ENCODE assay signal across 15 cellular contexts in the genomic region with DNA sequence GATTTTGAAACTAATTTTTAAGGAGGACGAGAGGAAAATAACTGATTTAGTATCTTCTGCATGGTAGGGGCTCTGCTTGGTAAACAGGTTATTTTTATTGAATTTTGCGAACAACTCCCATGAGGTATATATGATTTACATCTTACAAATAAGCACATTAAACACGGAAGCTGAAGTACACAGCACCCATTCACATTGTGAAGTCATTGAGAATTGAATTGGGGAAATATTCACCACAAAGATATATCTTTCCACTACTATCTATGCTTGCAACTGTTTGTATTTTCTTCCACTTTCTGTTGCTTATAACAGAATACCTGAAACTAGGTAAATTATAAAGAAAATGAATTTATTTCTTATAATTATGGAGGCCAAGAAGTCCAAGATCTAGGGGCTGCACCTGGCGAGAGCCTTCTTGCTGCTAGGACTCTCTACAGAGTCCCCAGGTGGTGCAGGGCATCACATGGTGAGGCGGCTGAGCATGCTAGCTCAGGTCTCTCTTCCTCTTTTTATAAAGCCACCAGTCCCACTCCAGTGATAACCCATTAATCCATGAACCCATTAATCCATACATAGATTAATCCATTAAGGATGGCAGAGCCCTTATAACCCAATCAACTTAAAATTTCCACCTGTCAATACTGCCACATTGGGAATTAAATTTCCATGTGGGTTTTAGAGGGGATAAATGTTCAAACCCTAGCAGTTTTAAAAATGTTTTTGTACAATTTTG.
DNase-seq lines count a peak whose midpoint lies in the region; ATAC-seq and TF ChIP-seq lines count a peak whose summit lies in the region.
"Had no signal": no experiment of that assay in that cellular context is flagged by ENCODE, and none has a peak within 500 bp of the region (broad histone marks: within the 10 kb centered on the region; RNA-seq: fewer than 3 reads in every experiment).

No MANE protein-coding gene starts in this region.

- H3K9me3 ChIP-seq in WERI-Rb-1 (ENCODE audit: severe bottlenecking), result no peaks in the 10 kb centered on the region
- H3K9me3 ChIP-seq: BLaER1, left ventricle myocardium inferior, right lobe of liver had no signal

- no peaks in the 10 kb centered on the region for H3K4me1 Mint-ChIP-seq in activated T-cell treated with anti-CD3 and anti-CD28 coated beads, Interleukin-2, amount 50 U/mL, for 72 hours (ENCODE audit: low read depth)

- no peak overlapping the region for H3K27ac Mint-ChIP-seq in activated T-cell treated with anti-CD3 and anti-CD28 coated beads, Interleukin-2, amount 50 U/mL, for 72 hours

- no peaks in the 10 kb centered on the region for H3K36me3 Mint-ChIP-seq in activated T-cell treated with anti-CD3 and anti-CD28 coated beads, Interleukin-2, amount 50 U/mL, for 72 hours (ENCODE audit: insufficient read depth in 2 of 2)

- H3K36me3 ChIP-seq in WERI-Rb-1, result no peaks in the 10 kb centered on the region
- H3K36me3 ChIP-seq: BLaER1, left ventricle myocardium inferior, right lobe of liver had no signal

- TF ChIP-seq CTCF in GM12865 (IDR thresholded peaks at IDR 0.05; ENCODE audit: insufficient read depth, low read depth, low read length, missing control alignments) (no peak), WERI-Rb-1 (IDR thresholded peaks at IDR 0.05; ENCODE audit: low read depth, low read length) (no peak)

- H3K4me3 ChIP-seq in GM12865 (ENCODE audit: low read depth, low read length) (no peak overlapping the region), WERI-Rb-1 (ENCODE audit: low read depth, low read length) (no peak overlapping the region)
- H3K4me3 ChIP-seq: BLaER1, left ventricle myocardium inferior, right lobe of liver had no signal

- no peaks in the 10 kb centered on the region for H3K9me3 Mint-ChIP-seq in activated T-cell treated with anti-CD3 and anti-CD28 coated beads, Interleukin-2, amount 50 U/mL, for 72 hours

- H3K27ac ChIP-seq in WERI-Rb-1, result peak overlapping the region; percentile 36
- H3K27ac ChIP-seq: BLaER1, left ventricle myocardium inferior, right lobe of liver had no signal

- no peaks in the 10 kb centered on the region for H3K27me3 Mint-ChIP-seq in activated T-cell treated with anti-CD3 and anti-CD28 coated beads, Interleukin-2, amount 50 U/mL, for 72 hours (ENCODE audit: low read depth)

- H3K4me3 Mint-ChIP-seq in activated T-cell treated with anti-CD3 and anti-CD28 coated beads, Interleukin-2, amount 50 U/mL, for 72 hours, result no peak overlapping the region

- DNase-seq in GM12865 (ENCODE audit: low read depth), result peak; percentile 52
- DNase-seq in WERI-Rb-1, result peak; percentile 13
- DNase-seq in NCI-H1930 (lab: John Stamatoyannopoulos, UW), result no peak
- DNase-seq in activated T-cell treated with anti-CD3 and anti-CD28 coated beads, Interleukin-2, amount 50 U/mL, for 72 hours, result no peak
- no peak for DNase-seq in COLO668 (lab: John Stamatoyannopoulos, UW; ENCODE audit: unreplicated experiment)
- no peak for DNase-seq in activated effector memory CD4-positive, alpha-beta T cell treated with Interleukin-2 at 50 U/mL for 16 hours
- DNase-seq: anterior cingulate cortex; left ventricle myocardium inferior; right lobe of liver; stimulated activated naive CD4-positive, alpha-beta T cell had no signal

- ATAC-seq in GM21367 (IDR thresholded peaks at IDR 0.05; ENCODE audit: unreplicated experiment) (peak; percentile 83), HG03066 (IDR thresholded peaks at IDR 0.05; ENCODE audit: low read depth, unreplicated experiment) (peak; percentile 86)
- no peak for ATAC-seq in activated T-cell treated with anti-CD3 and anti-CD28 coated beads, Interleukin-2, amount 50 U/mL, for 72 hours (replicated peaks in 1 of 2)
- ATAC-seq: activated CD4-positive, CD25-positive, alpha-beta regulatory T cell treated with anti-CD3 and anti-CD28 coated beads, Interleukin-2, amount 50 U/mL, for 24 hours; Panc1 had no signal

- H3K27me3 ChIP-seq in WERI-Rb-1 (ENCODE audit: insufficient read depth, low read depth, severe bottlenecking), result no peaks in the 10 kb centered on the region
- H3K27me3 ChIP-seq: BLaER1, right lobe of liver had no signal

Comparison
In these comparisons a context has a peak if more than half of its experiments do, and no peak if none do; other contexts are left out.
1. DNase-seq: peak in GM12865 (single experiment) and WERI-Rb-1 (single experiment); none in NCI-H1930 (0 of 2), activated T-cell treated with anti-CD3 and anti-CD28 coated beads, Interleukin-2, amount 50 U/mL, for 72 hours (0 of 2), COLO668 (single experiment) and activated effector memory CD4-positive, alpha-beta T cell treated with Interleukin-2 at 50 U/mL for 16 hours (single experiment).
2. ATAC-seq: peak in GM21367 (single experiment) and HG03066 (single experiment); none in activated T-cell treated with anti-CD3 and anti-CD28 coated beads, Interleukin-2, amount 50 U/mL, for 72 hours (0 of 2).